In genomic region chr12:22276313-22276712, GRCh38 we compare ENCODE assay signal across 15 cellular contexts. TPM values are rescaled to one million over a fixed set of nuclear protein-coding genes. Genes with fewer than 3 reads are reported as not detected.
DNase-seq lines count a peak whose midpoint lies in the region; ATAC-seq and TF ChIP-seq lines count a peak whose summit lies in the region.
"Had no signal": no experiment of that assay in that cellular context is flagged by ENCODE, and none has a peak within 500 bp of the region (broad histone marks: within the 10 kb centered on the region; RNA-seq: fewer than 3 reads in every experiment).

No MANE protein-coding gene starts in this region.

- no peaks in the 10 kb centered on the region for H3K79me2 ChIP-seq in smooth muscle cell (ENCODE audit: low read depth)

- H3K4me3 Mint-ChIP-seq in activated naive CD4-positive, alpha-beta T cell treated with anti-CD3 and anti-CD28 coated beads for 36 hours, result no peak overlapping the region

- no peak for TF ChIP-seq CTCF in IMR-90 (conservative IDR thresholded peaks at IDR 0.05; ENCODE audit: low read depth, low read length)
- no peak for TF ChIP-seq CTCF in lung (IDR thresholded peaks at IDR 0.05; ENCODE audit: control extremely low read depth, extremely low read depth)
- no peak for TF ChIP-seq CTCF in smooth muscle cell (IDR thresholded peaks at IDR 0.05; ENCODE audit: borderline replicate concordance, insufficient read depth, poor library complexity, severe bottlenecking)
- TF ChIP-seq CTCF in GM20000 (IDR thresholded peaks at IDR 0.05; ENCODE audit: extremely low read depth, missing control alignments), result no peak

- no peak overlapping the region for H3K4me3 ChIP-seq in IMR-90 (ENCODE audit: insufficient read depth, low read depth, low read length)
- H3K4me3 ChIP-seq in lung, result no peak overlapping the region
- H3K4me3 ChIP-seq in smooth muscle cell, result no peak overlapping the region

- peak overlapping the region; percentile 80 for H2BK120ac ChIP-seq in IMR-90 (ENCODE audit: low read depth, low read length)

- H3K36me3 Mint-ChIP-seq in activated naive CD4-positive, alpha-beta T cell treated with anti-CD3 and anti-CD28 coated beads for 36 hours (ENCODE audit: low read depth), result no peaks in the 10 kb centered on the region

- H3K4me2 ChIP-seq in IMR-90 (ENCODE audit: low read depth, low read length), result no peak overlapping the region
- H3K4me2 ChIP-seq in smooth muscle cell, result peak overlapping the region; percentile 14

- peak overlapping the region; percentile 92 for H3K27ac ChIP-seq in IMR-90 (ENCODE audit: insufficient read depth, low read length)
- peak overlapping the region; percentile 22 for H3K27ac ChIP-seq in caudate nucleus (ENCODE audit: low read depth, low read length)
- H3K27ac ChIP-seq in lung (ENCODE audit: low read depth in 1 of 2, low read length in 1 of 2), result peak overlapping the region; percentile 5 to 89
- H3K27ac ChIP-seq in smooth muscle cell (ENCODE audit: low read depth), result peak overlapping the region; percentile 86
- H3K27ac ChIP-seq: neutrophil had no signal

- peaks cover 4% of the 10 kb centered on the region for H3F3A ChIP-seq in smooth muscle cell (ENCODE audit: low read depth)

- no peak overlapping the region for H3K56ac ChIP-seq in IMR-90 (ENCODE audit: extremely low read depth, insufficient read depth, low read length)

- H2AK5ac ChIP-seq in IMR-90 (ENCODE audit: low read depth, low read length), result peak overlapping the region; percentile 67

- H3K9ac ChIP-seq in IMR-90 (ENCODE audit: low read depth, low read length) (peak overlapping the region; percentile 42; the same call in 1 of the 2 replicates), smooth muscle cell (ENCODE audit: low read depth) (peak overlapping the region; percentile 24)

- ATAC-seq in IMR-90 (ENCODE audit: low read depth) (peak; percentile 5), lung (ENCODE audit: insufficient read depth, low FRiP score) (no peak)

- no peak overlapping the region for H3K27ac Mint-ChIP-seq in activated naive CD4-positive, alpha-beta T cell treated with anti-CD3 and anti-CD28 coated beads for 36 hours

- H3K9me1 ChIP-seq in IMR-90 (ENCODE audit: insufficient read depth, low read length), result 0 out of 2 replicates have a peak, but pooled peaks cover 2% of the 10 kb centered on the region

- peak overlapping the region; percentile 20 for H3K23ac ChIP-seq in IMR-90 (ENCODE audit: low read depth, low read length)

- peak overlapping the region; percentile 56 for H2BK5ac ChIP-seq in IMR-90 (ENCODE audit: low read depth, low read length, poor library complexity, severe bottlenecking)

- peak overlapping the region; percentile 42 to 69; a peak in 2 of 4 replicates for H4K8ac ChIP-seq in IMR-90 (ENCODE audit: low read depth in 2 of 2, low read length in 2 of 2)

- peak overlapping the region; percentile 31 for H3K18ac ChIP-seq in IMR-90 (ENCODE audit: low read depth, low read length)

- H4K20me1 ChIP-seq in IMR-90 (ENCODE audit: insufficient read depth, low read length) (no peaks in the 10 kb centered on the region), smooth muscle cell (ENCODE audit: low read depth) (no peaks in the 10 kb centered on the region)

- H3K9me3 ChIP-seq in IMR-90 (ENCODE audit: control insufficient read depth, insufficient read depth, low read length), result no peaks in the 10 kb centered on the region
- H3K9me3 ChIP-seq in lung (ENCODE audit: control insufficient read depth in 2 of 2, insufficient read depth in 1 of 2, low read length in 1 of 2), result no peaks in the 10 kb centered on the region
- H3K9me3 ChIP-seq in smooth muscle cell (replicated peaks; ENCODE audit: low read depth), result no peaks in the 10 kb centered on the region
- H3K9me3 ChIP-seq: neutrophil had no signal

- H3K36me3 ChIP-seq in IMR-90 (ENCODE audit: control insufficient read depth, insufficient read depth, low read length) (no peaks in the 10 kb centered on the region), lung (ENCODE audit: control insufficient read depth in 2 of 2, insufficient read depth in 2 of 2, low read length in 2 of 2) (no peaks in the 10 kb centered on the region), smooth muscle cell (ENCODE audit: low read depth) (no peaks in the 10 kb centered on the region)
- H3K36me3 ChIP-seq: neutrophil had no signal

- no CpG with 5 or more reads among the region's 5 CpGs for WGBS in IMR-90 (ENCODE audit: extremely low coverage in 2 of 2, insufficient read length in 1 of 2), 2 experiments
- 79 to 86% methylated on average over 5 of the region's 5 CpGs for WGBS in lung, 2 donors
- 81% methylated on average over 5 of the region's 5 CpGs for WGBS in smooth muscle cell (ENCODE audit: low lambda C conversion rate)

- no peaks in the 10 kb centered on the region for H3K9me3 Mint-ChIP-seq in activated naive CD4-positive, alpha-beta T cell treated with anti-CD3 and anti-CD28 coated beads for 36 hours

- H3K4me1 ChIP-seq in IMR-90 (ENCODE audit: control insufficient read depth, insufficient read depth, low read length), result peaks cover 9% of the 10 kb centered on the region
- peaks cover 0 to 2% of the 10 kb centered on the region in 2 donors for H3K4me1 ChIP-seq in lung (ENCODE audit: control insufficient read depth in 2 of 2, insufficient read depth in 2 of 2, low read length in 2 of 2)
- no peaks in the 10 kb centered on the region for H3K4me1 ChIP-seq in smooth muscle cell (ENCODE audit: low read depth)

- H3K27me3 ChIP-seq in IMR-90 (ENCODE audit: control insufficient read depth, insufficient read depth, low read length) (no peaks in the 10 kb centered on the region), lung (ENCODE audit: control insufficient read depth, insufficient read depth) (no peaks in the 10 kb centered on the region), smooth muscle cell (ENCODE audit: low read depth) (no peaks in the 10 kb centered on the region)

- H3K27me3 Mint-ChIP-seq in activated naive CD4-positive, alpha-beta T cell treated with anti-CD3 and anti-CD28 coated beads for 36 hours (ENCODE audit: low read depth), result no peaks in the 10 kb centered on the region

- CTCF ChIA-PET in IMR-90 (lab: Yijun Ruan, JAX), result interaction anchor here (1.0 to 1.1 kb wide), 2 partner anchors 13 to 59 kb away, joined by 5 read pairs; no protein-coding TSS in a partner anchor
- CTCF ChIA-PET in activated naive CD4-positive, alpha-beta T cell treated with anti-CD3 and anti-CD28 coated beads for 36 hours (lab: Charles Lee), result no interaction called here

- POLR2A ChIA-PET in IMR-90 (lab: Charles Lee; ENCODE audit: unreplicated experiment), result no interaction called here

- no peak for TF ChIP-seq RAD21 in IMR-90 (IDR thresholded peaks at IDR 0.05; ENCODE audit: low read length)

- peak overlapping the region; percentile 49; the same call in 1 of the 2 replicates for H3K14ac ChIP-seq in IMR-90 (replicated peaks; ENCODE audit: low read depth, low read length)

- dilution Hi-C loops in IMR-90 (cut with HindIII; ENCODE audit: low sequenced_read_pairs, unreplicated experiment), result no loop called here

- no peak for TF ChIP-seq POLR2A in IMR-90 (IDR thresholded peaks at IDR 0.05; ENCODE audit: low read depth, low read length)

- peak overlapping the region; percentile 70; the same call in 2 of the 3 replicates for H2BK15ac ChIP-seq in IMR-90 (ENCODE audit: low read depth, low read length)

- H4K5ac ChIP-seq in IMR-90 (ENCODE audit: low read depth, low read length), result peak overlapping the region; percentile 13; the same call in 1 of the 2 replicates

- peak overlapping the region; percentile 77 for H4K91ac ChIP-seq in IMR-90 (ENCODE audit: insufficient read depth, low read depth, low read length)

- H2BK20ac ChIP-seq in IMR-90 (ENCODE audit: low read depth, low read length), result peak overlapping the region; percentile 68

- H3K4me1 Mint-ChIP-seq in activated naive CD4-positive, alpha-beta T cell treated with anti-CD3 and anti-CD28 coated beads for 36 hours (ENCODE audit: low read depth), result no peaks in the 10 kb centered on the region

- no peak for DNase-seq in IMR-90
- DNase-seq in caudate nucleus (lab: John Stamatoyannopoulos, UW), result no peak
- no peak for DNase-seq in lung (ENCODE audit: low spot score)
- DNase-seq in smooth muscle cell (lab: John Stamatoyannopoulos, UW; ENCODE audit: unreplicated experiment), result no peak
- DNase-seq in RKO (ENCODE audit: low spot score), result no peak
- DNase-seq in activated naive CD4-positive, alpha-beta T cell treated with anti-CD3 and anti-CD28 coated beads for 36 hours, result no peak
- DNase-seq in GM20000 (ENCODE audit: low spot score), result no peak
- no peak for DNase-seq in DMS53 (lab: John Stamatoyannopoulos, UW)
- DNase-seq: activated CD4-positive, alpha-beta T cell treated with anti-CD3 and anti-CD28 coated beads for 48 hours; activated T-cell treated with anti-CD3 and anti-CD28 coated beads, Interleukin-2, amount 50 U/mL, for 48 hours; AML-193; NCI-H1048; OCI-M1; T-helper 2 cell had no signal

- intact Hi-C loops in IMR-90 (cut with micrococcal nuclease), result no loop called here
- intact Hi-C loops in activated naive CD4-positive, alpha-beta T cell treated with anti-CD3 and anti-CD28 coated beads for 36 hours (cut with micrococcal nuclease), result no loop called here

- BruUV-seq in IMR-90 (replicated peaks; lab: Mats Ljungman, UMichigan), result no TSS peak

- H3K4ac ChIP-seq in IMR-90 (ENCODE audit: low read depth, low read length), result peak overlapping the region; percentile 79

- H2AFZ ChIP-seq in IMR-90 (replicated peaks; ENCODE audit: low read length, poor library complexity) (peak overlapping the region; percentile 39), smooth muscle cell (ENCODE audit: low read depth) (no peak overlapping the region)

- in situ Hi-C loops in IMR-90 (cut with MboI; ENCODE audit: low sequenced_read_pairs), result no loop called here

- peak overlapping the region; percentile 55 for H2AK9ac ChIP-seq in IMR-90 (replicated peaks; ENCODE audit: low read depth, low read length, poor library complexity)

- no peaks in the 10 kb centered on the region for H3K79me1 ChIP-seq in IMR-90 (ENCODE audit: low read depth in 1 of 2, low read length in 2 of 2)

TF ChIP-seq in IMR-90, 13 proteins besides CTCF, POLR2A, EP300 and RAD21 (continues in another document):
- TF ChIP-seq CEBPB (IDR thresholded peaks at IDR 0.05; ENCODE audit: low read depth, low read length), result no peak

RNA-seq across cellular contexts. Expression of gene ST8SIA1, which starts 58.2 kb away (rescaled TPM):
- total RNA-seq in IMR-90 (2012; rRNA removed) (0.28 TPM in 1 of 2 replicates, not detected in the other), lung (10 to 100 TPM in 1 of 2 donors, 1 to 10 TPM in 1; 5.3 to 20.9 TPM), smooth muscle cell (5.3 and 13.8 TPM in 2 replicates)
- polyA plus RNA-seq in IMR-90 (2012; rRNA removed) (not detected in 2 replicates), lung (1 to 10 TPM; 1.2 to 1.7 TPM), smooth muscle cell (1.9 and 3.7 TPM in 2 replicates)
- not detected in 2 replicates for polyA plus RNA-seq in IMR-90 (2012; cell fraction: cytosol; rRNA removed)
- polyA plus RNA-seq in IMR-90 (2012; cell fraction: nucleus; rRNA removed; ENCODE audit: low replicate concordance), result not detected in 2 replicates
- 1 to 10 TPM in 1 of 2 experiments, under 1 TPM in 1; 0.84 to 1.7 TPM for total RNA-seq in activated naive CD4-positive, alpha-beta T cell treated with anti-CD3 and anti-CD28 coated beads for 36 hours

Comparison
In these comparisons a context has a peak if more than half of its experiments do, and no peak if none do; other contexts are left out.
1. H3K27ac ChIP-seq: peak in every context shown above with its lines; median percentile 92 in IMR-90; 86 in smooth muscle cell; 47 in lung; 22 in caudate nucleus.